In genomic region chr13:49098198-49098597, GRCh38 we compare ENCODE assay signal across 8 cellular contexts.
A peak's percentile ranks its signal among the peaks of the same experiment; 100 is the strongest.
DNase-seq lines count a peak whose midpoint lies in the region; ATAC-seq and TF ChIP-seq lines count a peak whose summit lies in the region.

No MANE protein-coding gene starts in this region.

- H3K36me3 ChIP-seq in mucosa of descending colon (ENCODE audit: low read depth) (no peaks in the 10 kb centered on the region), mesendoderm (ENCODE audit: control insufficient read depth, insufficient read depth, low read length) (no peaks in the 10 kb centered on the region)

- WGBS in mesendoderm (ENCODE audit: extremely low coverage, insufficient coverage, low lambda C conversion rate): no CpG with 5 or more reads among the region's 2 CpGs

- no peak overlapping the region for H3K23ac ChIP-seq in mesendoderm (ENCODE audit: low read length)

- H2BK5ac ChIP-seq in mesendoderm (ENCODE audit: low read length): no peak overlapping the region

- ATAC-seq in mucosa of descending colon (peak; percentile 37), HG03045 (IDR thresholded peaks at IDR 0.05; ENCODE audit: unreplicated experiment) (no peak), HG03159 (IDR thresholded peaks at IDR 0.05; ENCODE audit: unreplicated experiment) (no peak)

- no peaks in the 10 kb centered on the region for H3K27me3 ChIP-seq in mesendoderm (ENCODE audit: insufficient read depth, low read length, poor library complexity)

- no peaks in the 10 kb centered on the region for H3K9me3 ChIP-seq in mucosa of descending colon

- H3K79me2 ChIP-seq in mesendoderm (ENCODE audit: control insufficient read depth, insufficient read depth, low read length): no peaks in the 10 kb centered on the region

- no peak overlapping the region for H3K4ac ChIP-seq in mesendoderm (ENCODE audit: low read depth, low read length)

- H3K79me1 ChIP-seq in mesendoderm (ENCODE audit: low read length): no peaks in the 10 kb centered on the region

- no peak overlapping the region for H4K5ac ChIP-seq in mesendoderm (ENCODE audit: low read length)

- POLR2A ChIA-PET in AG04449 (lab: Yijun Ruan, JAX): no interaction called here

- no peak overlapping the region for H2AK5ac ChIP-seq in mesendoderm (ENCODE audit: low read length)

- H3K4me1 ChIP-seq in mucosa of descending colon (ENCODE audit: low read depth) (no peaks in the 10 kb centered on the region), mesendoderm (ENCODE audit: control insufficient read depth, low read depth, low read length) (no peaks in the 10 kb centered on the region)

- no peak overlapping the region for H3K18ac ChIP-seq in mesendoderm (ENCODE audit: low read length)

- H2BK15ac ChIP-seq in mesendoderm (replicated peaks; ENCODE audit: low read depth): no peak overlapping the region

- H4K8ac ChIP-seq in mesendoderm (ENCODE audit: low read depth, low read length): no peak overlapping the region

- H3K9ac ChIP-seq in mesendoderm (ENCODE audit: low read length): no peak overlapping the region

- no peak overlapping the region for H3K27ac ChIP-seq in mesendoderm (ENCODE audit: low read depth, low read length)

- peak; percentile 86 for DNase-seq in AG04449 (ENCODE audit: low read depth, low spot score)
- DNase-seq in LoVo (ENCODE audit: low spot score): peak; percentile 50
- DNase-seq in dedifferentiated amniotic fluid mesenchymal stem cell (ENCODE audit: extremely low spot score): peak; percentile 42
- DNase-seq in mucosa of descending colon: no peak
- no peak for DNase-seq in mesendoderm
- DNase-seq in NAMALWA (ENCODE audit: low spot score): no peak

- no peak overlapping the region for H3K4me2 ChIP-seq in mesendoderm (ENCODE audit: low read length)

- H3K56ac ChIP-seq in mesendoderm (ENCODE audit: low read length): no peak overlapping the region

- intact Hi-C loops in mucosa of descending colon (cut with DNase I, micrococcal nuclease): no loop called here

- no peak overlapping the region for H2BK120ac ChIP-seq in mesendoderm (ENCODE audit: low read depth, low read length)

- no peak overlapping the region for H3K4me3 ChIP-seq in AG04449 (ENCODE audit: low read depth, low read length)
- H3K4me3 ChIP-seq in mucosa of descending colon: no peak overlapping the region
- H3K4me3 ChIP-seq in mesendoderm (ENCODE audit: low read length): no peak overlapping the region

- no peak for TF ChIP-seq CTCF in AG04449 (IDR thresholded peaks at IDR 0.05; ENCODE audit: insufficient read depth, low read length, missing control alignments)
- TF ChIP-seq CTCF in mucosa of descending colon (IDR thresholded peaks at IDR 0.05): no peak

- CTCF ChIA-PET in AG04449 (lab: Yijun Ruan, JAX): interaction anchor here (0.7 kb wide), 1 partner anchor 181 kb away, joined by 3 read pairs; no protein-coding TSS in a partner anchor

Comparison
In these comparisons a context has a peak if more than half of its experiments do, and no peak if none do; other contexts are left out.
1. DNase-seq: peak in AG04449 (single experiment), LoVo (single experiment) and dedifferentiated amniotic fluid mesenchymal stem cell (single experiment); none in mucosa of descending colon (0 of 3), mesendoderm (single experiment) and NAMALWA (single experiment).